ENCODE assay signal across 22 cellular contexts in the genomic region with DNA sequence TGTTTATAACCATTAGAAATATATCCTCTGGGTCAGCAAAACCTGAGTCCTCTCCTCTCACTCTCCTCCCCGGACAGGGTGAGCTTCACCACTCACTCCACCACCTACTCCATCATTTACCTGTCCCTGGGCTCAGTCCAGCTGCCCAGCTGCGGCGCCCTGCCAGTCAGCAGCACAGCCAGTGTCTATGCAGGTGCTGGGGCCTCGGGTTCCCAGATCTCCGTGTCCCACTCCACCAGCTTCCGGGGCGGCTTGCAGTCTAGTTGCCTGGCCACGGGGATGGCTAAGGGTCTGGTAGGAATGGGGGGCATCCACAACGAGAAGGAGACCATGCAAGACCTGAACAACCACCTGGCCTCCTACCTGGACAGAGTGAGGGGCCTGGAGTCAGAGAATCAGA.
"Had no signal": no experiment of that assay in that cellular context is flagged by ENCODE, and none has a peak within 500 bp of the region (broad histone marks: within the 10 kb centered on the region; RNA-seq: fewer than 3 reads in every experiment).

No MANE protein-coding gene starts in this region.

- FAIRE-seq: colon, endothelial cell of umbilical vein, frontal cortex had no signal

- H3K36me3 Mint-ChIP-seq: immature natural killer cell had no signal

- H3K4me3 Mint-ChIP-seq: immature natural killer cell had no signal

- H3K27me3 ChIP-seq: esophagus muscularis mucosa, foreskin keratinocyte, gastroesophageal sphincter, heart left ventricle, hepatocyte, left lung had no signal

- DNase-seq: dermis blood vessel endothelial cell; dorsolateral prefrontal cortex; effector CD4-positive, alpha-beta T cell; effector memory CD4-positive, alpha-beta T cell; foreskin keratinocyte; hypothalamus; immature natural killer cell; islet precursor cell; left cardiac atrium; left lung; left ventricle myocardium superior; lower lobe of right lung; mesenchymal stem cell; midbrain had no signal

- H3K4me1 Mint-ChIP-seq: immature natural killer cell had no signal

- H3K27ac ChIP-seq: coronary artery, dorsolateral prefrontal cortex, esophagus muscularis mucosa, foreskin keratinocyte, gastroesophageal sphincter, heart left ventricle, hepatocyte, left lung, lower lobe of right lung had no signal

- H3K79me2 ChIP-seq: hepatocyte had no signal

- H3K4me3 ChIP-seq: coronary artery, dorsolateral prefrontal cortex, esophagus muscularis mucosa, gastroesophageal sphincter, heart left ventricle, hepatocyte, left lung, lower lobe of right lung had no signal

- H3K27ac Mint-ChIP-seq: immature natural killer cell had no signal

- H3K4me1 ChIP-seq: esophagus muscularis mucosa, foreskin keratinocyte, gastroesophageal sphincter, heart left ventricle, left lung, lower lobe of right lung had no signal

- H3K36me3 ChIP-seq: esophagus muscularis mucosa, gastroesophageal sphincter, heart left ventricle, left lung, lower lobe of right lung had no signal

- H3K9me3 ChIP-seq: esophagus muscularis mucosa, gastroesophageal sphincter, heart left ventricle, left lung, lower lobe of right lung had no signal

- ATAC-seq: foreskin keratinocyte, gastroesophageal sphincter, heart left ventricle, left cardiac atrium, left lung, left ventricle myocardium superior, lower lobe of right lung had no signal

- H3K4me2 ChIP-seq: hepatocyte had no signal
